Comparison of ENCODE assay signal across 1 cellular context in the genomic region with DNA sequence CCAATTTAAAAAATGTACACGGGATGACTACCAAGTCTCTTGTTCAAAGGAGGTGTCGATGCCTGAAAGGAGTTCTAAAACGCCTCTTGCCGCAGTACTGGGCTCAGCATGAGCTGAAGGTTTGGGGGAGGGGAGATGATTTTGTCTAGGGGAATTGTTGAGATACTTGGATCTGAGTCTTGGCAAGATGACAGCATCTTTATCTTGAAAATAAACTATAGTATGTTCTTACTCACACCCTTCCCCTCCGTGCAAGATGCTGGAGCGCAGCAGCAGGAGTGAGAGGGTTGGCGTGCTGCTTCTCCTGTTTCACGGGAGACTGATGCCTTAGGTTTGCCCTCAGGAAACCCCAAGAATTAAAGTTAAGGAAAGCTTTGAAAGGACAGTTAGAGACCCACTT.
TF ChIP-seq lines count a peak whose summit lies in the region.

No MANE protein-coding gene starts in this region.

TF ChIP-seq in SK-N-SH, 30 proteins besides CTCF, POLR2A, EP300 and RAD21:
- TF ChIP-seq SIN3A (IDR thresholded peaks at IDR 0.05; ENCODE audit: borderline replicate concordance, low read depth, low read length) = no peak
